18 cellular contexts compared by ENCODE assay signal in genomic region chr6:133724726-133725125, GRCh38.
DNase-seq lines count a peak whose midpoint lies in the region; ATAC-seq and FAIRE-seq lines count a peak whose summit lies in the region.
"Had no signal": no experiment of that assay in that cellular context is flagged by ENCODE, and none has a peak within 500 bp of the region (broad histone marks: within the 10 kb centered on the region; RNA-seq: fewer than 3 reads in every experiment).

No MANE protein-coding gene starts in this region.

- 30 to 31% methylated on average over 4 of the region's 4 CpGs for WGBS in GM23248 (ENCODE audit: low coverage in 1 of 2, low lambda C conversion rate in 2 of 2, missing lambda C conversion rate in 2 of 2), 2 experiments

- H3K9me2 ChIP-seq in GM23248 (ENCODE audit: insufficient read depth), result no peaks in the 10 kb centered on the region

- H3F3A ChIP-seq in GM23248 (ENCODE audit: insufficient read depth), result no peaks in the 10 kb centered on the region; the same call in 1 of the 2 replicates

- H3K27me3 ChIP-seq in GM23248 (replicated peaks; ENCODE audit: insufficient read depth) (no peaks in the 10 kb centered on the region), SJSA1 (replicated peaks) (no peaks in the 10 kb centered on the region)
- H3K27me3 ChIP-seq: colonic mucosa, thyroid gland had no signal

- no peaks in the 10 kb centered on the region for H3K9me3 ChIP-seq in GM23248 (ENCODE audit: low read depth)
- H3K9me3 ChIP-seq in SJSA1 (replicated peaks), result peaks cover 5% of the 10 kb centered on the region; the same call in 1 of the 2 replicates
- H3K9me3 ChIP-seq: colonic mucosa had no signal

- H3K36me3 ChIP-seq in GM23248 (ENCODE audit: low read depth), result no peaks in the 10 kb centered on the region
- H3K36me3 ChIP-seq in SJSA1, result no peaks in the 10 kb centered on the region
- H3K36me3 ChIP-seq: colonic mucosa, thyroid gland had no signal

- peaks cover 14% of the 10 kb centered on the region for H3K4me1 ChIP-seq in GM23248 (ENCODE audit: insufficient read depth)
- H3K4me1 ChIP-seq in SJSA1 (replicated peaks), result peaks cover 18% of the 10 kb centered on the region
- H3K4me1 ChIP-seq: colonic mucosa, thyroid gland had no signal

- DNase-seq in GM23248, result peak; percentile 66
- DNase-seq in SJSA1 (ENCODE audit: low read depth in 1 of 2, low spot score in 2 of 2), result peak in 1 of 2 experiments; percentile 83
- peak; percentile 49 for DNase-seq in fibroblast of peridontal ligament (ENCODE audit: extremely low read depth)
- peak; percentile 27 for DNase-seq in urothelium cell line (ENCODE audit: low spot score)
- DNase-seq in NCI-H69 (lab: John Stamatoyannopoulos, UW), result no peak
- DNase-seq: activated CD4-positive, alpha-beta T cell treated with anti-CD3 and anti-CD28 coated beads for 1 hour; activated effector memory CD4-positive, alpha-beta T cell treated with anti-CD3 and anti-CD28 coated beads, Interleukin-2, amount 50 U/mL, for 16 hours; aorta; colonic mucosa; DND-41; head of caudate nucleus; NCI-H2081; NCI-H524; thyroid gland had no signal

- H3K4me3 ChIP-seq in GM23248 (no peak overlapping the region), SJSA1 (no peak overlapping the region)
- H3K4me3 ChIP-seq: colonic mucosa, SK-N-MC, thyroid gland had no signal

- H4K20me1 ChIP-seq in GM23248 (ENCODE audit: insufficient read depth), result no peaks in the 10 kb centered on the region

- no peak overlapping the region for H3K9ac ChIP-seq in GM23248

- ATAC-seq in HG03460 (IDR thresholded peaks at IDR 0.05; ENCODE audit: unreplicated experiment), result no peak
- no peak for ATAC-seq in GM19328 (IDR thresholded peaks at IDR 0.05; ENCODE audit: unreplicated experiment)
- ATAC-seq: stimulated activated memory B cell treated with anti-CD40 and anti-IgM and Interleukin-4, amounts not matched to agents 10 μg/mL and 1 μg/mL and 100 μg/mL, for 72 hours had no signal

- H3K27ac ChIP-seq in GM23248 (0 out of 2 replicates have a peak overlapping the region, but pooled peaks have one; percentile 4), SJSA1 (peak overlapping the region; percentile 87)
- H3K27ac ChIP-seq: colonic mucosa, SK-N-MC, thyroid gland had no signal

- in situ Hi-C loops in GM23248 (cut with MboI), result no loop called here

- 0 out of 2 replicates have a peak overlapping the region, but pooled peaks have one; percentile 9 for H2AFZ ChIP-seq in GM23248

- H3K4me2 ChIP-seq in GM23248 (ENCODE audit: unreplicated experiment), result no peak overlapping the region

- no peak for FAIRE-seq in urothelium cell line (lab: Jason Lieb, UNC)

- H3K79me2 ChIP-seq in GM23248 (ENCODE audit: insufficient read depth), result no peaks in the 10 kb centered on the region
